30 cellular contexts compared by ENCODE assay signal in genomic region chr2:29817846-29818680, GRCh38.
DNase-seq lines count a peak whose midpoint lies in the region; ATAC-seq and TF ChIP-seq lines count a peak whose summit lies in the region.
"Had no signal": no experiment of that assay in that cellular context is flagged by ENCODE, and none has a peak within 500 bp of the region (broad histone marks: within the 10 kb centered on the region; RNA-seq: fewer than 3 reads in every experiment).

No MANE protein-coding gene starts in this region.

- H3K27me3 ChIP-seq in neural progenitor cell, result no peaks in the 10 kb centered on the region
- H3K27me3 ChIP-seq in suprapubic skin, result peaks cover 3% of the 10 kb centered on the region
- H3K27me3 ChIP-seq in gastrocnemius medialis, result no peaks in the 10 kb centered on the region
- H3K27me3 ChIP-seq: left lung, spleen, thyroid gland had no signal

- H3K27me3 Mint-ChIP-seq in neural progenitor cell (ENCODE audit: insufficient read depth, low read depth) (peaks cover 4% of the 10 kb centered on the region), T-cell (peaks cover 3 to 6% of the 10 kb centered on the region in 2 donors)

- TF ChIP-seq EP300 in suprapubic skin (IDR thresholded peaks at IDR 0.05), result peak; percentile 15

- CTCF ChIA-PET in T-cell (lab: Charles Lee), result interaction anchor here in 1 of 2 donors (0.5 kb wide), 1 partner anchor 23 kb away, joined by 4 read pairs; no protein-coding TSS in a partner anchor

- no peak overlapping the region for H3K9ac ChIP-seq in neural progenitor cell

- H3K36me3 Mint-ChIP-seq in neural progenitor cell (peaks cover under 1% of the 10 kb centered on the region), T-cell (no peaks in the 10 kb centered on the region)
- H3K36me3 Mint-ChIP-seq: stimulated activated effector memory CD8-positive, alpha-beta T cell treated with anti-CD3 and anti-CD28 coated beads, Interleukin-12 subunit alpha, Interleukin-12 subunit beta, amount 100 ng/mL, for 72 hours had no signal

- H3K36me3 ChIP-seq in neural progenitor cell (no peaks in the 10 kb centered on the region), suprapubic skin (no peaks in the 10 kb centered on the region), gastrocnemius medialis (no peaks in the 10 kb centered on the region)
- H3K36me3 ChIP-seq: left lung, spleen, thyroid gland had no signal

- TF ChIP-seq CTCF in neural progenitor cell (IDR thresholded peaks at IDR 0.05), result no peak
- no peak for TF ChIP-seq CTCF in suprapubic skin (IDR thresholded peaks at IDR 0.05)
- TF ChIP-seq CTCF in gastrocnemius medialis (IDR thresholded peaks at IDR 0.05 in 4 of 5, conservative IDR thresholded peaks at IDR 0.05 in 1 of 5), result no peak

- ATAC-seq in HG02938 (IDR thresholded peaks at IDR 0.05; ENCODE audit: unreplicated experiment), result no peak
- ATAC-seq in gastrocnemius medialis, result no peak
- no peak for ATAC-seq in T-cell (replicated peaks in 1 of 4)
- ATAC-seq in HG02642 (IDR thresholded peaks at IDR 0.05; ENCODE audit: poor library complexity, unreplicated experiment), result no peak
- ATAC-seq: GM12878; left lung; stimulated activated effector memory CD8-positive, alpha-beta T cell treated with anti-CD3 and anti-CD28 coated beads, Interleukin-12 subunit alpha, Interleukin-12 subunit beta, amount 100 ng/mL, for 72 hours had no signal

- peaks cover 26% of the 10 kb centered on the region for H3K4me1 Mint-ChIP-seq in neural progenitor cell
- no peaks in the 10 kb centered on the region for H3K4me1 Mint-ChIP-seq in T-cell
- H3K4me1 Mint-ChIP-seq: central memory CD8-positive, alpha-beta T cell; stimulated activated effector memory CD8-positive, alpha-beta T cell treated with anti-CD3 and anti-CD28 coated beads, Interleukin-12 subunit alpha, Interleukin-12 subunit beta, amount 100 ng/mL, for 72 hours had no signal

- H3K4me3 ChIP-seq in neural progenitor cell (no peak overlapping the region), suprapubic skin (no peak overlapping the region), gastrocnemius medialis (no peak overlapping the region)
- H3K4me3 ChIP-seq: GM12878, left lung, SK-N-MC, spleen, thyroid gland had no signal

- POLR2A ChIA-PET in T-cell (lab: Charles Lee), result no interaction called here

- H3K4me1 ChIP-seq in neural progenitor cell, result no peaks in the 10 kb centered on the region
- no peaks in the 10 kb centered on the region for H3K4me1 ChIP-seq in suprapubic skin
- no peaks in the 10 kb centered on the region for H3K4me1 ChIP-seq in gastrocnemius medialis
- H3K4me1 ChIP-seq: left lung, spleen, thyroid gland had no signal

- H3K27ac Mint-ChIP-seq in neural progenitor cell, result no peak overlapping the region
- H3K27ac Mint-ChIP-seq in T-cell, result no peak overlapping the region
- H3K27ac Mint-ChIP-seq: activated T-cell treated with anti-CD3 and anti-CD28 coated beads, Interleukin-2, amount 50 U/mL, for 24 hours; nephron progenitor cell; stimulated activated effector memory CD8-positive, alpha-beta T cell treated with anti-CD3 and anti-CD28 coated beads, Interleukin-12 subunit alpha, Interleukin-12 subunit beta, amount 100 ng/mL, for 72 hours had no signal

- TF ChIP-seq POLR2A in suprapubic skin (IDR thresholded peaks at IDR 0.05) (no peak), gastrocnemius medialis (IDR thresholded peaks at IDR 0.05) (no peak)

- in situ Hi-C loops in gastrocnemius medialis (cut with MboI; ENCODE audit: low sequenced_read_pairs in 4 of 4), result no loop called here

- H3K9me3 ChIP-seq in neural progenitor cell (ENCODE audit: low read depth) (no peaks in the 10 kb centered on the region), suprapubic skin (no peaks in the 10 kb centered on the region), gastrocnemius medialis (no peaks in the 10 kb centered on the region)
- H3K9me3 ChIP-seq: left lung, spleen, thyroid gland had no signal

- H3K4me3 Mint-ChIP-seq in neural progenitor cell (no peak overlapping the region), T-cell (no peak overlapping the region)
- H3K4me3 Mint-ChIP-seq: activated T-cell treated with anti-CD3 and anti-CD28 coated beads, Interleukin-2, amount 50 U/mL, for 24 hours; central memory CD8-positive, alpha-beta T cell; nephron progenitor cell; stimulated activated effector memory CD8-positive, alpha-beta T cell treated with anti-CD3 and anti-CD28 coated beads, Interleukin-12 subunit alpha, Interleukin-12 subunit beta, amount 100 ng/mL, for 72 hours had no signal

- no peaks in the 10 kb centered on the region for H4K20me1 ChIP-seq in neural progenitor cell (ENCODE audit: low read depth)

- H3F3A ChIP-seq in neural progenitor cell (ENCODE audit: low read depth), result no peaks in the 10 kb centered on the region

- intact Hi-C loops in gastrocnemius medialis (cut with DNase I; ENCODE audit: low total_unique reads), result no loop called here

- DNase-seq in astrocyte of the hippocampus (ENCODE audit: low read depth, low spot score) (peak; percentile 57), hippocampal formation (lab: John Stamatoyannopoulos, UW) (peak; percentile 19 to 62), neural progenitor cell (ENCODE audit: low spot score) (no peak), suprapubic skin (ENCODE audit: low spot score in 2 of 2) (no peak), gastrocnemius medialis (no peak), T-cell (no peak)
- DNase-seq: activated CD4-positive, alpha-beta T cell treated with anti-CD3 and anti-CD28 coated beads for 4 hours; activated naive CD4-positive, alpha-beta T cell; activated T-cell treated with anti-CD3 and anti-CD28 coated beads, Interleukin-2, amount 50 U/mL, for 24 hours; amniotic stem cell; Calu3; HCEC 1CT; NCI-H1048; NCI-H2029; NCI-H345; NCI-H748 treated with DMSO at 0.1 percent for 48 hours; nephron progenitor cell; spleen; stimulated activated CD4-positive, alpha-beta T cell treated with anti-CD3 and anti-CD28 coated beads, Interleukin-2, amount 100 ng/mL, for 48 hours; T-helper 2 cell; thyroid gland had no signal

- H3K4me2 ChIP-seq in neural progenitor cell, result no peak overlapping the region

- H3K9me3 Mint-ChIP-seq in neural progenitor cell, result peaks cover 8% of the 10 kb centered on the region
- no peaks in the 10 kb centered on the region for H3K9me3 Mint-ChIP-seq in T-cell
- H3K9me3 Mint-ChIP-seq: activated T-cell treated with anti-CD3 and anti-CD28 coated beads, Interleukin-2, amount 50 U/mL, for 24 hours; central memory CD8-positive, alpha-beta T cell; stimulated activated effector memory CD8-positive, alpha-beta T cell treated with anti-CD3 and anti-CD28 coated beads, Interleukin-12 subunit alpha, Interleukin-12 subunit beta, amount 100 ng/mL, for 72 hours had no signal

- no peaks in the 10 kb centered on the region for H3K79me2 ChIP-seq in neural progenitor cell (ENCODE audit: low read depth)

- peak overlapping the region; percentile 28 for H2AFZ ChIP-seq in neural progenitor cell (replicated peaks)

- WGBS in suprapubic skin, result 80% methylated on average over 24 of the region's 24 CpGs

- no peak overlapping the region for H3K27ac ChIP-seq in neural progenitor cell
- no peak overlapping the region for H3K27ac ChIP-seq in suprapubic skin
- H3K27ac ChIP-seq in gastrocnemius medialis, result no peak overlapping the region
- H3K27ac ChIP-seq: C4-2B, HL-60, left lung, SK-N-MC, spleen, thyroid gland had no signal

Comparison
In these comparisons a context has a peak if more than half of its experiments do, and no peak if none do; other contexts are left out.
1. DNase-seq: peak in astrocyte of the hippocampus (single experiment) and hippocampal formation (2 of 2); none in neural progenitor cell (single experiment), suprapubic skin (0 of 2), gastrocnemius medialis (0 of 2) and T-cell (0 of 34).